ENCODE assay signal across 11 cellular contexts in the genomic region with DNA sequence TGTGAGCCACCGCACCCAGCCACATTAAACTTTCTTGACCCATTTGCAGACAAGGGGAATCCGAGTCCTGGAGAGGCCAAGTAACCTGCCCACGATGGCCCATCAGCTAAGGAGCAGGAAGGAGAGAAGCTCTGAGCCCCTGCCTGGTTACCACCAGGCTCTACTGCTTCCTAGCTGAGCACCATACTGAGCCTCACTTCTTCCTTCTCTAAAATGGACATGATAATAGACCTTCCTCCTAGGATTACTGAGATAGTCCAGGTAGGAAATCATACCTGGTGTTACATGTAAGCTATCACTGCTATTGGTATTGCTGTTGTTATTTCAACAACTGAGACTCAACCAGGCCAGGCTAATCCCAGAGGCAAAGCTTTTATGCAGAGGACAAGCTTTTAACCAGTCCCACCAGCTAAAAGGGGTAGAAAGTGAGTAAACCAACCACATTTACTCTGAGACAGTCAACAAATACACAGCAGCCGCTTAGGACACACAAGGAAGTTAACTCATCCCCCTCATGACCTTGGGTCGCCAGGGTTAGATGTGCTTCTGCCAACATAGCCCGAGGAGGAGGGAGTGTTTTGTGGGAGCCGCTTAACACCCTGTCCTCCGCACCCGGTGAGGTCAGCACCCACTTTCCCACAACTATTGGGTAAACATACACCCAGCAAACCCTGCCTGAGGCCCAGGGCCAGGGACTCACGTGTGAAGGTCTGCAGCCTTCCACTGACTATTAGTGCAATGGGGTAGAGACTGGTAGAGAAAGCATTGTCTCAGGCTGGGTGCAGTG. TPM values are rescaled to one million over a fixed set of nuclear protein-coding genes. Genes with fewer than 3 reads are reported as not detected.
DNase-seq lines count a peak whose midpoint lies in the region; ATAC-seq, FAIRE-seq and TF ChIP-seq lines count a peak whose summit lies in the region.
"Had no signal": no experiment of that assay in that cellular context is flagged by ENCODE, and none has a peak within 500 bp of the region (broad histone marks: within the 10 kb centered on the region; RNA-seq: fewer than 3 reads in every experiment).

No MANE protein-coding gene starts in this region.

- H3K4me3 Mint-ChIP-seq in CD8-positive, alpha-beta memory T cell = no peak overlapping the region
- H3K4me3 Mint-ChIP-seq: CD4-positive, CD25-positive, alpha-beta regulatory T cell had no signal

- no peak for FAIRE-seq in K562 (lab: Jason Lieb, UNC)
- FAIRE-seq: frontal cortex, GM12891 had no signal

- H3K36me3 ChIP-seq in K562 (ENCODE audit: control insufficient read depth, insufficient read depth, low read length) (no peaks in the 10 kb centered on the region), right lobe of liver (no peaks in the 10 kb centered on the region)
- no peaks in the 10 kb centered on the region for H3K36me3 ChIP-seq in CD8-positive, alpha-beta memory T cell (ENCODE audit: insufficient read depth, low read length)

- CTCF ChIA-PET in K562 (lab: Yijun Ruan, JAX; ENCODE audit: low intra/inter-chr PET ratio) = interaction anchor here (0.7 kb wide), 1 partner anchor 36 kb away, joined by 6 read pairs; no protein-coding TSS in a partner anchor
- CTCF ChIA-PET in CD8-positive, alpha-beta memory T cell (lab: Charles Lee) = interaction anchor here (1.0 to 2.4 kb wide), 2 partner anchors 9 to 36 kb away, joined by 5 to 9 read pairs; no protein-coding TSS in a partner anchor

- ATAC-seq in K562 (no peak), right lobe of liver (peak; percentile 19 to 58 (median 32)), GM18873 (IDR thresholded peaks at IDR 0.05; ENCODE audit: low FRiP score, unreplicated experiment) (no peak)

- H3K27ac ChIP-seq in K562 (ENCODE audit: extremely low read depth, low read depth, low read length) (no peak overlapping the region), right lobe of liver (no peak overlapping the region)
- no peak overlapping the region for H3K27ac ChIP-seq in CD8-positive, alpha-beta memory T cell (ENCODE audit: low read depth, low read length)

- H3K9me1 ChIP-seq in K562 (ENCODE audit: control insufficient read depth, insufficient read depth, low read length) = peaks cover 4% of the 10 kb centered on the region

- BruUV-seq in K562 (replicated peaks; lab: Mats Ljungman, UMichigan) = no TSS peak

- no peak for TF ChIP-seq RAD21 in K562 (CRISPR knock-in tag; conservative IDR thresholded peaks at IDR 0.05 in 1 of 2, IDR thresholded peaks at IDR 0.05 in 1 of 2)

- in situ Hi-C loops in K562 (cut with MboI) = no loop called here

- 21% methylated on average over 10 of the region's 10 CpGs for WGBS in K562 (ENCODE audit: insufficient coverage, low coverage, missing lambda C conversion rate)
- 70% methylated on average over 4 of the region's 10 CpGs for WGBS in right lobe of liver (ENCODE audit: insufficient coverage, low coverage, low lambda C conversion rate, missing lambda C conversion rate)

- H3K4me1 ChIP-seq in K562 (replicated peaks in 1 of 2; ENCODE audit: control insufficient read depth in 2 of 2, insufficient read depth in 2 of 2, low read length in 2 of 2) (peaks cover 24 to 37% of the 10 kb centered on the region in 2 experiments), right lobe of liver (no peaks in the 10 kb centered on the region)
- H3K4me1 ChIP-seq in CD8-positive, alpha-beta memory T cell (ENCODE audit: insufficient read depth, low read length) = peaks cover 10% of the 10 kb centered on the region

- no peaks in the 10 kb centered on the region for H3K9me3 Mint-ChIP-seq in CD8-positive, alpha-beta memory T cell
- H3K9me3 Mint-ChIP-seq: CD4-positive, CD25-positive, alpha-beta regulatory T cell had no signal

- no peaks in the 10 kb centered on the region for H3K9me3 ChIP-seq in K562 (replicated peaks; ENCODE audit: control insufficient read depth, insufficient read depth, low read depth, low read length)
- H3K9me3 ChIP-seq in right lobe of liver = no peaks in the 10 kb centered on the region
- H3K9me3 ChIP-seq in CD8-positive, alpha-beta memory T cell (ENCODE audit: low read length) = no peaks in the 10 kb centered on the region

- H3K9ac ChIP-seq in K562 (ENCODE audit: insufficient read depth in 1 of 2, low read depth in 2 of 2, low read length in 2 of 2) = peak overlapping the region in 1 of 2 experiments; percentile 31; a peak in 1 of 4 replicates

- H4K20me1 ChIP-seq in K562 (replicated peaks; ENCODE audit: control insufficient read depth, insufficient read depth, low read length) = no peaks in the 10 kb centered on the region

- no peak for TF ChIP-seq CTCF in NB4 (IDR thresholded peaks at IDR 0.05; ENCODE audit: low read depth, low read length)
- TF ChIP-seq CTCF in K562 (IDR thresholded peaks at IDR 0.05 in 2 of 3, conservative IDR thresholded peaks at IDR 0.05 in 1 of 3; ENCODE audit: insufficient read depth in 2 of 3, low read depth in 1 of 3, low read length in 3 of 3) = no peak
- no peak for TF ChIP-seq CTCF in right lobe of liver (IDR thresholded peaks at IDR 0.05)

- no peak for TF ChIP-seq EP300 in K562 (IDR thresholded peaks at IDR 0.05; ENCODE audit: low read length)

- DNase-seq in AML-193 (lab: John Stamatoyannopoulos, UW) = peak; percentile 95 to 97
- peak; percentile 92 for DNase-seq in NB4 (ENCODE audit: low read depth)
- peak in 1 of 4 experiments; percentile 24 for DNase-seq in K562 (ENCODE audit: extremely low read depth in 1 of 4, low spot score in 3 of 4)
- DNase-seq in right lobe of liver = peak in 1 of 3 donors; percentile 29
- no peak for DNase-seq in CD8-positive, alpha-beta memory T cell
- DNase-seq in effector CD4-positive, alpha-beta T cell = no peak
- DNase-seq in activated CD4-positive, alpha-beta T cell treated with anti-CD3 and anti-CD28 coated beads, Interleukin-2, amount 50 U/mL, for 48 hours = no peak
- DNase-seq: CD4-positive, CD25-positive, alpha-beta regulatory T cell had no signal

- TF ChIP-seq POLR2A in NB4 (IDR thresholded peaks at IDR 0.05; ENCODE audit: extremely low read depth, insufficient read length) (no peak), K562 (conservative IDR thresholded peaks at IDR 0.05) (no peak), right lobe of liver (IDR thresholded peaks at IDR 0.05) (no peak)

- peaks cover 2 to 23% of the 10 kb centered on the region in 2 donors for H3K27me3 Mint-ChIP-seq in CD8-positive, alpha-beta memory T cell

- intact Hi-C loops in K562 (cut with micrococcal nuclease) = no loop called here
- intact Hi-C loops in right lobe of liver (cut with DNase I) = loop anchor here in 1 of 2 donors (10.0 kb wide), 1 partner anchor 639 kb away; no protein-coding TSS in a partner anchor

- POLR2A ChIA-PET in K562 (lab: Yijun Ruan, JAX) = interaction anchor here (0.5 to 2.2 kb wide), 8 partner anchors 10 to 1612 kb away, joined by 3 to 5 read pairs (median 4); no protein-coding TSS in a partner anchor
- POLR2A ChIA-PET in CD8-positive, alpha-beta memory T cell (lab: Charles Lee) = no interaction called here

- H3K4me1 Mint-ChIP-seq in CD8-positive, alpha-beta memory T cell = peaks cover 6 to 13% (median 7%) of the 10 kb centered on the region in 3 donors

- no peak overlapping the region for H3K4me2 ChIP-seq in K562 (ENCODE audit: insufficient read depth, low read length)

- no peak overlapping the region for H3K4me3 ChIP-seq in NB4 (ENCODE audit: low read depth, low read length)
- no peak overlapping the region for H3K4me3 ChIP-seq in K562
- H3K4me3 ChIP-seq in right lobe of liver = no peak overlapping the region
- no peak overlapping the region for H3K4me3 ChIP-seq in CD8-positive, alpha-beta memory T cell (ENCODE audit: low read length)

- H3K27ac Mint-ChIP-seq in CD8-positive, alpha-beta memory T cell = peak overlapping the region in 1 of 8 donors; percentile 39
- H3K27ac Mint-ChIP-seq: CD4-positive, CD25-positive, alpha-beta regulatory T cell had no signal

- no peaks in the 10 kb centered on the region for H3K36me3 Mint-ChIP-seq in CD8-positive, alpha-beta memory T cell
- H3K36me3 Mint-ChIP-seq: CD4-positive, CD25-positive, alpha-beta regulatory T cell had no signal

- no peaks in the 10 kb centered on the region for H3K79me2 ChIP-seq in K562 (ENCODE audit: control insufficient read depth, insufficient read depth, low read length)

- no peaks in the 10 kb centered on the region for H3K27me3 ChIP-seq in K562 (ENCODE audit: control insufficient read depth in 2 of 2, insufficient read depth in 2 of 2, low read length in 2 of 2)
- H3K27me3 ChIP-seq in right lobe of liver = no peaks in the 10 kb centered on the region
- no peaks in the 10 kb centered on the region for H3K27me3 ChIP-seq in CD8-positive, alpha-beta memory T cell (ENCODE audit: insufficient read depth, low read length, poor library complexity, severe bottlenecking)

- H2AFZ ChIP-seq in K562 (ENCODE audit: low read depth, low read length) = 0 out of 2 replicates have a peak overlapping the region, but pooled peaks have one; percentile 11

RNA-seq across cellular contexts. Expression of gene PTGES, which starts 20.6 kb away (rescaled TPM):
- total RNA-seq in K562 (2011; cell fraction: chromatin; rRNA removed; ENCODE audit: low replicate concordance) = 0.28 TPM in 1 of 2 replicates, not detected in the other
- not detected in 2 replicates for total RNA-seq in K562 (2011; cell fraction: nucleolus; rRNA removed)
- total RNA-seq in K562 (2011; cell fraction: nucleoplasm; rRNA removed) = 0.22 TPM in 1 of 2 replicates, not detected in the other
- 0.08 TPM in 1 of 2 replicates, not detected in the other for total RNA-seq in K562 (2014; rRNA removed)
- not detected in 2 replicates for total RNA-seq in K562 (2014; rRNA removed; fragmentation: Illumina TruSeq; extraction: Trizol)
- total RNA-seq in K562 (2015; rRNA removed; fragmentation: Illumina TruSeq; extraction: Trizol) = not detected in 2 replicates
- not detected in 2 replicates for total RNA-seq in K562 (2021)
- 0.05 and 0.13 TPM in 2 replicates for polyA plus RNA-seq in K562 (2011; rRNA removed)
- 0.21 and 0.25 TPM in 2 replicates for polyA plus RNA-seq in K562 (2011; cell fraction: cytosol; rRNA removed)
- 0.07 TPM in 1 of 2 replicates, not detected in the other for polyA plus RNA-seq in K562 (2011; cell fraction: nucleus; rRNA removed)
- 0.10 and 0.30 TPM in 2 replicates for polyA plus RNA-seq in K562 (2012)
- 0.11 TPM in 1 of 2 replicates, not detected in the other for polyA plus RNA-seq in K562 (2014; fragmentation: Illumina TruSeq; extraction: Trizol)
- polyA plus RNA-seq in K562 (2014; fragmentation: Nextera tagmentation; extraction: Ambion mirVana) = not detected
- not detected in 2 replicates for polyA plus RNA-seq in K562 (2014; rRNA removed)
- polyA minus RNA-seq in K562 (2011; rRNA and poly(A)+ RNA removed) = 0.09 and 0.18 TPM in 2 replicates
- polyA minus RNA-seq in K562 (2011; cell fraction: cytosol; rRNA and poly(A)+ RNA removed) = 0.76 and 1.2 TPM in 2 replicates
- 0.33 and 0.40 TPM in 2 replicates for polyA minus RNA-seq in K562 (2011; cell fraction: nucleus; rRNA and poly(A)+ RNA removed)
- total RNA-seq in right lobe of liver = under 1 TPM in 2 of 6 experiments, not detected in 4; 0.15 to 0.24 TPM
- total RNA-seq in CD8-positive, alpha-beta memory T cell = not detected
- polyA plus RNA-seq in CD8-positive, alpha-beta memory T cell = not detected
- total RNA-seq: CD4-positive, CD25-positive, alpha-beta regulatory T cell had no signal

RNA-seq across cellular contexts. Expression of gene TOR1B, which starts 29.5 kb away (rescaled TPM):
- total RNA-seq in K562 (2011; cell fraction: chromatin; rRNA removed; ENCODE audit: low replicate concordance) = 77.2 and 131 TPM in 2 replicates
- 102 and 116 TPM in 2 replicates for total RNA-seq in K562 (2011; cell fraction: nucleolus; rRNA removed)
- 91.4 and 101 TPM in 2 replicates for total RNA-seq in K562 (2011; cell fraction: nucleoplasm; rRNA removed)
- total RNA-seq in K562 (2014; rRNA removed) (21.5 and 24.5 TPM in 2 replicates), K562 (2014; rRNA removed; fragmentation: Illumina TruSeq; extraction: Trizol) (23.4 and 23.9 TPM in 2 replicates), K562 (2015; rRNA removed; fragmentation: Illumina TruSeq; extraction: Trizol) (23.7 and 25.4 TPM in 2 replicates), K562 (2021) (28.6 and 28.7 TPM in 2 replicates), right lobe of liver (10 to 100 TPM; 16.1 to 30.7 (median 18.9) TPM)
- polyA plus RNA-seq in K562 (2011; rRNA removed) (28.9 and 36.5 TPM in 2 replicates), K562 (2014; fragmentation: Illumina TruSeq; extraction: Trizol) (24.6 and 27.0 TPM in 2 replicates), K562 (2014; fragmentation: Nextera tagmentation; extraction: Ambion mirVana) (1 to 10 TPM; 4.2 to 6.9 TPM), K562 (2014; rRNA removed) (28.1 and 29.2 TPM in 2 replicates)
- 28.1 and 29.3 TPM in 2 replicates for polyA plus RNA-seq in K562 (2011; cell fraction: cytosol; rRNA removed)
- 23.9 and 27.6 TPM in 2 replicates for polyA plus RNA-seq in K562 (2011; cell fraction: nucleus; rRNA removed)
- 19.3 and 22.5 TPM in 2 replicates for polyA plus RNA-seq in K562 (2012)
- polyA minus RNA-seq in K562 (2011; rRNA and poly(A)+ RNA removed) = 27.4 and 40.5 TPM in 2 replicates
- polyA minus RNA-seq in K562 (2011; cell fraction: cytosol; rRNA and poly(A)+ RNA removed) = 11.3 and 14.8 TPM in 2 replicates
- 19.0 and 21.8 TPM in 2 replicates for polyA minus RNA-seq in K562 (2011; cell fraction: nucleus; rRNA and poly(A)+ RNA removed)
- total RNA-seq in CD8-positive, alpha-beta memory T cell = 10 to 100 TPM; 24.6 to 27.1 TPM
- 32.8 TPM for polyA plus RNA-seq in CD8-positive, alpha-beta memory T cell

RNA-seq across cellular contexts. Expression of gene TOR1A, which starts 50.5 kb away (rescaled TPM):
- 109 and 165 TPM in 2 replicates for total RNA-seq in K562 (2011; cell fraction: chromatin; rRNA removed; ENCODE audit: low replicate concordance)
- 107 and 123 TPM in 2 replicates for total RNA-seq in K562 (2011; cell fraction: nucleolus; rRNA removed)
- 121 and 138 TPM in 2 replicates for total RNA-seq in K562 (2011; cell fraction: nucleoplasm; rRNA removed)
- total RNA-seq in K562 (2014; rRNA removed) (44.4 and 46.0 TPM in 2 replicates), K562 (2014; rRNA removed; fragmentation: Illumina TruSeq; extraction: Trizol) (39.9 and 45.9 TPM in 2 replicates), K562 (2015; rRNA removed; fragmentation: Illumina TruSeq; extraction: Trizol) (54.3 and 55.5 TPM in 2 replicates), K562 (2021) (49.5 and 51.3 TPM in 2 replicates), right lobe of liver (10 to 100 TPM; 18.4 to 41.3 (median 23.0) TPM)
- polyA plus RNA-seq in K562 (2011; rRNA removed) (74.8 and 85.8 TPM in 2 replicates), K562 (2014; fragmentation: Illumina TruSeq; extraction: Trizol) (68.9 and 74.0 TPM in 2 replicates), K562 (2014; fragmentation: Nextera tagmentation; extraction: Ambion mirVana) (1 to 10 TPM; 4.5 to 9.9 TPM), K562 (2014; rRNA removed) (67.9 and 74.7 TPM in 2 replicates)
- 67.0 and 76.5 TPM in 2 replicates for polyA plus RNA-seq in K562 (2011; cell fraction: cytosol; rRNA removed)
- 41.7 and 44.0 TPM in 2 replicates for polyA plus RNA-seq in K562 (2011; cell fraction: nucleus; rRNA removed)
- polyA plus RNA-seq in K562 (2012) = 55.0 and 59.0 TPM in 2 replicates
- 56.3 and 66.1 TPM in 2 replicates for polyA minus RNA-seq in K562 (2011; rRNA and poly(A)+ RNA removed)
- 27.0 and 29.2 TPM in 2 replicates for polyA minus RNA-seq in K562 (2011; cell fraction: cytosol; rRNA and poly(A)+ RNA removed)
- polyA minus RNA-seq in K562 (2011; cell fraction: nucleus; rRNA and poly(A)+ RNA removed) = 23.3 and 34.1 TPM in 2 replicates
- total RNA-seq in CD8-positive, alpha-beta memory T cell = 10 to 100 TPM; 53.8 to 53.9 TPM
- polyA plus RNA-seq in CD8-positive, alpha-beta memory T cell = 73.8 TPM

Comparison
In these comparisons a context has a peak if more than half of its experiments do, and no peak if none do; other contexts are left out.
1. DNase-seq: peak in AML-193 (2 of 2) and NB4 (single experiment); none in CD8-positive, alpha-beta memory T cell (0 of 5), effector CD4-positive, alpha-beta T cell (single experiment) and activated CD4-positive, alpha-beta T cell treated with anti-CD3 and anti-CD28 coated beads, Interleukin-2, amount 50 U/mL, for 48 hours (0 of 2).
2. ATAC-seq: peak in right lobe of liver (4 of 4); none in K562 (single experiment) and GM18873 (single experiment).